In the genomic region with DNA sequence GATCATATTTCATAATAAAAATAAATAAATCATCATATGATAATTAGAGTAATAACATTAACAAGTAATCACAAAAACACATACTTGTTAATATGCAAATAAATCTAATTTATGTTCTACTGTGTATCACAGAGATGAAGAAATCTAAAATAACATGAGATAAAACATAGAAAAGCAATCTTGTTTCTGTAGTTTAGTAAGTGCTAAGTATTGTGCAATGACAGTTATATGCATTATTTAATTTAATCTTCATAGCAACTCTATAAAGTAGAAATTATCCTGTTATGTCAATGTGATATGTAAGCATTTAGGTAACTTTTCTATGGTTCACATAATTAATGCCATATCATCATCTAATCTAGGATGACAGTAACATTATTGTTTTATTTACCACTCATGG, we compare ENCODE assay signal across 28 cellular contexts.
"Had no signal": no experiment of that assay in that cellular context is flagged by ENCODE, and none has a peak within 500 bp of the region (broad histone marks: within the 10 kb centered on the region; RNA-seq: fewer than 3 reads in every experiment).

No MANE protein-coding gene starts in this region.

- H3K4me3 ChIP-seq: adrenal gland, body of pancreas, colonic mucosa, esophagus squamous epithelium had no signal

- ATAC-seq: activated CD4-positive, alpha-beta T cell treated with anti-CD3 and anti-CD28 coated beads for 36 hours; activated CD8-positive, alpha-beta memory T cell treated with anti-CD3 and anti-CD28 coated beads, Interleukin-2, amount 10 ng/mL, durations not matched to agents 7 days and 5 days; activated CD8-positive, alpha-beta T cell treated with anti-CD3 and anti-CD28 coated beads, Interleukin-2, amount 10 ng/mL, durations not matched to agents 7 days and 5 days; activated naive CD8-positive, alpha-beta T cell treated with anti-CD3 and anti-CD28 coated beads, Interleukin-2, amount 50 U/mL, for 24 hours; body of pancreas had no signal

- H3K27ac ChIP-seq: adrenal gland, body of pancreas, colonic mucosa, epithelial cell of prostate, esophagus squamous epithelium had no signal

- H3K36me3 ChIP-seq: adrenal gland, colonic mucosa, esophagus squamous epithelium had no signal

- DNase-seq: activated CD4-positive, alpha-beta memory T cell treated with anti-CD3 and anti-CD28 coated beads for 36 hours; activated CD4-positive, alpha-beta T cell treated with anti-CD3 and anti-CD28 coated beads for 36 hours; activated CD4-positive, alpha-beta T cell treated with anti-CD3 and anti-CD28 coated beads, Interleukin-2, amount 10 ng/mL, durations not matched to agents 24 days and 14 days; activated CD4-positive, CD25-positive, alpha-beta regulatory T cell; activated CD4-positive, CD25-positive, alpha-beta regulatory T cell treated with anti-CD3 and anti-CD28 coated beads, Interleukin-2, amount 50 U/mL, for 72 hours; activated CD8-positive, alpha-beta memory T cell treated with anti-CD3 and anti-CD28 coated beads, Interleukin-2, amount 10 ng/mL, durations not matched to agents 7 days and 5 days; activated CD8-positive, alpha-beta memory T cell treated with anti-CD3 and anti-CD28 coated beads, Interleukin-2, amount 50 U/mL, for 4 hours; activated CD8-positive, alpha-beta T cell treated with anti-CD3 and anti-CD28 coated beads, Interleukin-2, amount 10 ng/mL, durations not matched to agents 7 days and 5 days; activated effector memory CD4-positive, alpha-beta T cell treated with anti-CD3 and anti-CD28 coated beads, Interleukin-2, amount 50 U/mL, for 16 hours; activated naive CD4-positive, alpha-beta T cell treated with anti-CD3 and anti-CD28 coated beads for 36 hours; activated naive CD8-positive, alpha-beta T cell treated with anti-CD3 and anti-CD28 coated beads for 36 hours; activated naive CD8-positive, alpha-beta T cell treated with anti-CD3 and anti-CD28 coated beads, Interleukin-2, amount 50 U/mL, for 24 hours; activated T-cell treated with anti-CD3 and anti-CD28 coated beads, Interleukin-2, amount 50 U/mL, for 1 hour; activated T-cell treated with anti-CD3 and anti-CD28 coated beads, Interleukin-2, amount 50 U/mL, for 48 hours; adrenal gland; amygdala; aorta; body of pancreas; caudate nucleus; colonic mucosa; effector CD8-positive, alpha-beta T cell; esophagus squamous epithelium; foreskin melanocyte; head of caudate nucleus; T-helper 2 cell had no signal

- H3K9me3 ChIP-seq: adrenal gland, body of pancreas, colonic mucosa, esophagus squamous epithelium had no signal

- H3K4me1 ChIP-seq: adrenal gland, body of pancreas, colonic mucosa, esophagus squamous epithelium had no signal

- H3K27me3 ChIP-seq: adrenal gland, body of pancreas, colonic mucosa, esophagus squamous epithelium had no signal

- FAIRE-seq: endometrium, endothelial cell of umbilical vein had no signal
